In genomic region chr11:134414772-134415765, GRCh38 we compare ENCODE assay signal across 3 cellular contexts.
TF ChIP-seq lines count a peak whose summit lies in the region.

No MANE protein-coding gene starts in this region.

TF ChIP-seq in SK-N-SH, 30 proteins besides CTCF, POLR2A, EP300 and RAD21:
- TF ChIP-seq PBX3 (IDR thresholded peaks at IDR 0.05) (no peak), MXI1 (IDR thresholded peaks at IDR 0.05; ENCODE audit: low read depth, low read length) (no peak), GATA2 (CRISPR knock-in tag; IDR thresholded peaks at IDR 0.05) (0 out of 2 replicates have a peak, but pooled peaks have one; percentile 21)

TF ChIP-seq in SK-N-SH treated with all-trans-retinoic acid at 6 μM for 48 hours, 23 proteins besides CTCF, POLR2A, EP300 and RAD21 (continued from another document):
- no peak for TF ChIP-seq TSHZ2 (CRISPR knock-in tag; IDR thresholded peaks at IDR 0.05)
- no peak for TF ChIP-seq ZNF8 (CRISPR knock-in tag; IDR thresholded peaks at IDR 0.05)
- TF ChIP-seq SNAI2 (CRISPR knock-in tag; IDR thresholded peaks at IDR 0.05): no peak
- TF ChIP-seq CREB5 (CRISPR knock-in tag; IDR thresholded peaks at IDR 0.05; ENCODE audit: low read depth): no peak
- no peak for TF ChIP-seq POU6F1 (CRISPR knock-in tag; IDR thresholded peaks at IDR 0.05; ENCODE audit: borderline replicate concordance, low read depth)
- no peak for TF ChIP-seq TCF4 (CRISPR knock-in tag; IDR thresholded peaks at IDR 0.05; ENCODE audit: borderline replicate concordance)
- no peak for TF ChIP-seq PATZ1 (CRISPR knock-in tag; IDR thresholded peaks at IDR 0.05; ENCODE audit: borderline replicate concordance)
- no peak for TF ChIP-seq OSR1 (CRISPR knock-in tag; IDR thresholded peaks at IDR 0.05)
- no peak for TF ChIP-seq ARNTL (CRISPR knock-in tag; IDR thresholded peaks at IDR 0.05; ENCODE audit: borderline replicate concordance, low read depth)
- TF ChIP-seq CSRNP3 (CRISPR knock-in tag; IDR thresholded peaks at IDR 0.05): no peak
- no peak for TF ChIP-seq RARB (CRISPR knock-in tag; IDR thresholded peaks at IDR 0.05)
- TF ChIP-seq ZNF565 (CRISPR knock-in tag; conservative IDR thresholded peaks at IDR 0.05; ENCODE audit: low read depth): no peak
- no peak for TF ChIP-seq TOX (CRISPR knock-in tag; IDR thresholded peaks at IDR 0.05; ENCODE audit: borderline replicate concordance)
- TF ChIP-seq BACH2 (CRISPR knock-in tag; IDR thresholded peaks at IDR 0.05; ENCODE audit: borderline replicate concordance): no peak
- no peak for TF ChIP-seq ZFP3 (CRISPR knock-in tag; IDR thresholded peaks at IDR 0.05)
- TF ChIP-seq CSDC2 (CRISPR knock-in tag; IDR thresholded peaks at IDR 0.05): no peak
- no peak for TF ChIP-seq GLIS3 (CRISPR knock-in tag; IDR thresholded peaks at IDR 0.05)

TF ChIP-seq in HepG2, 621 proteins besides CTCF, POLR2A, EP300 and RAD21 (continued from another document):
- TF ChIP-seq ATF6 (CRISPR knock-in tag; conservative IDR thresholded peaks at IDR 0.05): no peak
- TF ChIP-seq ISL2 (CRISPR knock-in tag; IDR thresholded peaks at IDR 0.05): no peak
- no peak for TF ChIP-seq ZNF619 (CRISPR knock-in tag; IDR thresholded peaks at IDR 0.05)
- no peak for TF ChIP-seq NCOA2 (CRISPR knock-in tag; IDR thresholded peaks at IDR 0.05)
- no peak for TF ChIP-seq POLR2AphosphoS5 (IDR thresholded peaks at IDR 0.05; ENCODE audit: low read depth, low read length)
- TF ChIP-seq E2F1 (CRISPR knock-in tag; IDR thresholded peaks at IDR 0.05): no peak
